In the genomic region with DNA sequence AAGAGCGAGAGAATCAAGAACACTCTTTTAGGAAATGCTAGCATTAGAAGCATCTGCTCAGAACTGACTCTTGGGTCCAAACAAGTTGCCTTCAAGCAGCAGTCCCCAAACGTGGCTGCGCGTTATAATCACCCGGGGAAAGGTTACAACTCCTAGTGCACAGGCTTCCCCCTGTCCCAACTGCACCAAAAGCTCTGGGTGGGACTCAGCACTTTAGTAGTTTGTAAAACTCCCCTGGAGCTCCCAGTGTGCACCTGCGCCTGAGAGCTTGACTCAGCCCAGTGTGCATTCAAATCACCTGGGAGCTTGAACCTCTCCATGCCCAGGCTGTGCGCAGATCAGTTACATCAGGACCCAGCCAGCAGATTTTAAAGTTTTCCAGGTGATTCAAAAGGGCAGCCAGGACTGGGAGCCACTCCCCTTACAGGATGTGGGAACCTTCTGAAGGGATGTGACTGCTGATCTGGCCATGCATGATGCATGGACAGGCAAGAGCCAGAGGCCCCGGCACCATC, we compare ENCODE assay signal across 22 cellular contexts.
DNase-seq lines count a peak whose midpoint lies in the region; ATAC-seq and TF ChIP-seq lines count a peak whose summit lies in the region.
"Had no signal": no experiment of that assay in that cellular context is flagged by ENCODE, and none has a peak within 500 bp of the region (broad histone marks: within the 10 kb centered on the region; RNA-seq: fewer than 3 reads in every experiment).

No MANE protein-coding gene starts in this region.

- H3K36me3 ChIP-seq in KOPT-K1 (ENCODE audit: insufficient read depth, low read length), result no peaks in the 10 kb centered on the region; the same call in 1 of the 2 replicates
- H3K36me3 ChIP-seq: SJCRH30 had no signal

- intact Hi-C loops in CD14-positive monocyte (cut with micrococcal nuclease), result no loop called here

- TF ChIP-seq CTCF in CD14-positive monocyte (IDR thresholded peaks at IDR 0.05) (no peak), nephron (IDR thresholded peaks at IDR 0.05; ENCODE audit: unreplicated experiment in 3 of 3) (no peak), type B pancreatic cell (conservative IDR thresholded peaks at IDR 0.05) (no peak)

- peaks cover 0 to 2% (median 0%) of the 10 kb centered on the region in 3 donors for H3K27me3 Mint-ChIP-seq in CD14-positive monocyte (ENCODE audit: low read depth in 3 of 3)
- H3K27me3 Mint-ChIP-seq in nephron (ENCODE audit: low read depth), result peaks cover 11% of the 10 kb centered on the region
- H3K27me3 Mint-ChIP-seq in type B pancreatic cell, result no peaks in the 10 kb centered on the region

- no peaks in the 10 kb centered on the region for H3K9me3 ChIP-seq in KOPT-K1 (ENCODE audit: insufficient read depth, low read length, poor library complexity, severe bottlenecking)
- H3K9me3 ChIP-seq: MG63, SJCRH30 had no signal

- no peak for ATAC-seq in HG03520 (IDR thresholded peaks at IDR 0.05; ENCODE audit: unreplicated experiment)
- ATAC-seq: Right ventricle myocardium inferior, SK-N-SH treated with all-trans-retinoic acid at 6 μM for 48 hours had no signal

- peak; percentile 11 for DNase-seq in CD14-positive monocyte (ENCODE audit: low spot score)
- DNase-seq in type B pancreatic cell (ENCODE audit: extremely low spot score, unreplicated experiment), result peak; percentile 45
- DNase-seq in GDM1 (lab: John Stamatoyannopoulos, UW), result no peak
- DNase-seq in AG08396 (ENCODE audit: low spot score), result no peak
- DNase-seq: CD4-positive, CD25-positive, alpha-beta regulatory T cell; DMS53; EL; GF-D8; KBM-7; MG63; NCI-H1694; NCI-H2029 treated with DMSO at 0.1 percent for 48 hours; NCI-H2227 treated with DMSO at 0.1 percent for 48 hours; NCI-H526 treated with DMSO at 0.1 percent for 48 hours; PC-9; SJCRH30 had no signal

- H3K36me3 Mint-ChIP-seq in CD14-positive monocyte (no peaks in the 10 kb centered on the region), nephron (ENCODE audit: low read depth) (no peaks in the 10 kb centered on the region), type B pancreatic cell (no peaks in the 10 kb centered on the region)
- H3K36me3 Mint-ChIP-seq: CD4-positive, CD25-positive, alpha-beta regulatory T cell had no signal

- H3K9me3 Mint-ChIP-seq in CD14-positive monocyte (peaks cover 0 to 6% (median 2%) of the 10 kb centered on the region in 7 donors), nephron (no peaks in the 10 kb centered on the region), type B pancreatic cell (no peaks in the 10 kb centered on the region)
- H3K9me3 Mint-ChIP-seq: CD4-positive, CD25-positive, alpha-beta regulatory T cell had no signal

- H3K4me3 Mint-ChIP-seq in CD14-positive monocyte (no peak overlapping the region), nephron (no peak overlapping the region), type B pancreatic cell (no peak overlapping the region)
- H3K4me3 Mint-ChIP-seq: B cell; CD4-positive, CD25-positive, alpha-beta regulatory T cell had no signal

- H3K27ac ChIP-seq in KOPT-K1 (ENCODE audit: low read depth, low read length, poor library complexity, severe bottlenecking), result peak overlapping the region; percentile 56
- H3K27ac ChIP-seq: PC-9, SJCRH30 had no signal

- H3K4me1 Mint-ChIP-seq in CD14-positive monocyte (peaks cover 11% of the 10 kb centered on the region), nephron (peaks cover 45% of the 10 kb centered on the region), type B pancreatic cell (ENCODE audit: unreplicated experiment) (peaks cover 34% of the 10 kb centered on the region)

- no peak overlapping the region for H3K27ac Mint-ChIP-seq in CD14-positive monocyte
- H3K27ac Mint-ChIP-seq in nephron, result peak overlapping the region in 2 of 3 experiments; percentile 25 to 35
- no peak overlapping the region for H3K27ac Mint-ChIP-seq in type B pancreatic cell
- H3K27ac Mint-ChIP-seq: B cell; CD4-positive, CD25-positive, alpha-beta regulatory T cell had no signal

Comparison
In these comparisons a context has a peak if more than half of its experiments do, and no peak if none do; other contexts are left out.
1. DNase-seq: peak in CD14-positive monocyte (single experiment) and type B pancreatic cell (single experiment); none in GDM1 (single experiment) and AG08396 (single experiment).
2. H3K27ac Mint-ChIP-seq: peak in nephron (2 of 3); none in CD14-positive monocyte (0 of 7) and type B pancreatic cell (single experiment).